ENCODE assay signal across 17 cellular contexts in the genomic region with DNA sequence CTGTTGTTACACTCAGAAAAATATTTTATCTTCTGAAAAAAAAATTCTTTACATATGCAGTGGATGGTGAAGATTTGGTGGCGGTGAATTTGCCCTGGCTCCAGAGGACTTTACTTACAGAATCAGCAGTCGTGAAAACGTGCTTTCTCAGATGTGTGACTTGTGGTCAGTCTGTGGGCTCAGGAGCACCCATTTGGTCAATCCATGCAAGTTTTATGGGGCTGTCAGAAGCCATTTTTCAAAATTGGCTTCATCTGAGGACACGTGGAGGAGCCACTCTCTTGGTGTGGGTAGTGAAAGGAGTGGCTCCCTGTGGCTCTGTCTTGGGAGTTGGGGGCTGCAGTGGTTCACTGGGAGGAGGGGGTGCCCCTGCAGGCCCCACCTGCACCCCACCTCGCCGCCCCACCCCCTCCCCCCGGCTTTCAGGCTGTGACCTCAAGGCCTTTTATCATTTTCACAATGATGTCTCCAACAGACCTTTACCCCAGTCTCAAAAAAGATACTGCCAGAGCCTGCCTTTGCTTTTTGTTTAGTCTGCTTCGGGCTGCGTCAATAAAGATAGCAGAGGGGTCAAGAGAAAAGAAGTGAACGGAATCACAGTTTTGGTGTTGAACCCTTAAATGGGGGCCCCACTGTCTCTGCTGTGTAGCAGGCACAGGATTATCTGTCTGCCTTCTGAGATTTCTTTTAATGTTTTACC.
DNase-seq lines count a peak whose midpoint lies in the region; ATAC-seq, FAIRE-seq and TF ChIP-seq lines count a peak whose summit lies in the region.
"Had no signal": no experiment of that assay in that cellular context is flagged by ENCODE, and none has a peak within 500 bp of the region (broad histone marks: within the 10 kb centered on the region; RNA-seq: fewer than 3 reads in every experiment).

No MANE protein-coding gene starts in this region.

- FAIRE-seq in GM18507 (lab: Jason Lieb, UNC) (peak; percentile 62), urothelium cell line (lab: Jason Lieb, UNC) (no peak)
- FAIRE-seq: colon had no signal

- ATAC-seq in GM21576 (IDR thresholded peaks at IDR 0.05; ENCODE audit: unreplicated experiment) = peak; percentile 36
- ATAC-seq in HG03354 (IDR thresholded peaks at IDR 0.05; ENCODE audit: poor library complexity, severe bottlenecking, unreplicated experiment) = peak; percentile 54
- peak; percentile 77 for ATAC-seq in left lobe of liver
- ATAC-seq in HG03135 (IDR thresholded peaks at IDR 0.05; ENCODE audit: unreplicated experiment) = no peak
- ATAC-seq: naive thymus-derived CD8-positive, alpha-beta T cell had no signal

- peaks cover 2% of the 10 kb centered on the region for H3K36me3 Mint-ChIP-seq in type B pancreatic cell
- no peaks in the 10 kb centered on the region for H3K36me3 Mint-ChIP-seq in mesothelial cell of epicardium

- DNase-seq in GM18507 (ENCODE audit: extremely low spot score, insufficient read length, low read depth) = no peak
- no peak for DNase-seq in left lobe of liver (ENCODE audit: low spot score)
- DNase-seq in type B pancreatic cell (ENCODE audit: extremely low spot score, unreplicated experiment) = no peak
- no peak for DNase-seq in urothelium cell line (ENCODE audit: low spot score)
- DNase-seq in mesothelial cell of epicardium (ENCODE audit: low spot score in 2 of 2, unreplicated experiment in 2 of 2) = no peak
- DNase-seq: activated CD4-positive, alpha-beta T cell treated with anti-CD3 and anti-CD28 coated beads, Interleukin-2, amount 50 U/mL, for 48 hours; AML-193; anterior cingulate cortex; hippocampal formation; naive thymus-derived CD8-positive, alpha-beta T cell; SIG-M5; stimulated activated CD4-positive, alpha-beta T cell treated with anti-CD3 and anti-CD28 coated beads, Interleukin-1b, Interleukin-23, amount 100 ng/mL, for 48 hours; upper lobe of left lung had no signal

- peaks cover 3% of the 10 kb centered on the region for H3K9me3 Mint-ChIP-seq in type B pancreatic cell
- H3K9me3 Mint-ChIP-seq in mesothelial cell of epicardium = peaks cover 2% of the 10 kb centered on the region

- H3K4me3 Mint-ChIP-seq in type B pancreatic cell = no peak overlapping the region
- no peak overlapping the region for H3K4me3 Mint-ChIP-seq in mesothelial cell of epicardium
- H3K4me3 Mint-ChIP-seq: naive thymus-derived CD8-positive, alpha-beta T cell had no signal

- no peak overlapping the region for H3K27ac Mint-ChIP-seq in type B pancreatic cell
- no peak overlapping the region for H3K27ac Mint-ChIP-seq in mesothelial cell of epicardium
- H3K27ac Mint-ChIP-seq: naive thymus-derived CD8-positive, alpha-beta T cell had no signal

- H3K27me3 Mint-ChIP-seq in type B pancreatic cell (peaks cover 8% of the 10 kb centered on the region), mesothelial cell of epicardium (ENCODE audit: low read depth) (no peaks in the 10 kb centered on the region)
- H3K27me3 Mint-ChIP-seq: naive thymus-derived CD8-positive, alpha-beta T cell had no signal

- TF ChIP-seq CTCF in type B pancreatic cell (conservative IDR thresholded peaks at IDR 0.05) (no peak), mesothelial cell of epicardium (IDR thresholded peaks at IDR 0.05; ENCODE audit: unreplicated experiment) (no peak)

- H3K4me1 Mint-ChIP-seq in type B pancreatic cell (ENCODE audit: unreplicated experiment) (peaks cover 26% of the 10 kb centered on the region), mesothelial cell of epicardium (no peaks in the 10 kb centered on the region)
